In the genomic region with DNA sequence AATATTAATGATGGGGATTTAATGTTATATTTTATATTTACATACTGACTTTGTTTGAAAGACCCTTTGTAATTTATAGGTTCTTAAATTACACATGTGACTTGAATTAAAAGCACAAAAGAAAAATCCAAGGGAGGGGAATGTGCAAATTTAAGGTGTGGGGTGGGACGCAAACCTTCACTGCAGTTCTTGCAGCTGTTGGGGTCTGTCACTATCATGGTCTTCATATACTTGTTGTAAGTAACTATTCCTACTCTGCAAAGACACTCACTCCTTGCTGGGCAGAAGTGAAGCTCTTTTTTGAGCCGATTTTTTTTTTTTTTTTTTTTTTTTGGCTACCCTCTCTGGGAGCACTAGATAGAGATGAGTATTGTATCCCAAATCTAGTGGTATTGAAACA, we compare ENCODE assay signal across 24 cellular contexts.
"Had no signal": no experiment of that assay in that cellular context is flagged by ENCODE, and none has a peak within 500 bp of the region (broad histone marks: within the 10 kb centered on the region; RNA-seq: fewer than 3 reads in every experiment).

No MANE protein-coding gene starts in this region.

- H3K36me3 Mint-ChIP-seq: naive thymus-derived CD4-positive, alpha-beta T cell; natural killer cell treated with Interleukin-12 subunit alpha and Interleukin-12 subunit beta and Interleukin-15 and Interleukin-18, amount 100 ng/mL, for 72 hours; stimulated activated effector memory CD8-positive, alpha-beta T cell treated with anti-CD3 and anti-CD28 coated beads, Interleukin-12 subunit alpha, Interleukin-12 subunit beta, amount 100 ng/mL, for 72 hours had no signal

- H3K27me3 ChIP-seq: hepatocyte, pancreas, sigmoid colon, spleen, suprapubic skin, tibial artery, upper lobe of right lung had no signal

- H3K9me3 ChIP-seq: left ventricle myocardium inferior, mucosa of descending colon, pancreas, prostate gland, sigmoid colon, spleen, suprapubic skin, thoracic aorta, tibial artery, upper lobe of right lung had no signal

- H3K4me3 Mint-ChIP-seq: naive thymus-derived CD4-positive, alpha-beta T cell; natural killer cell treated with Interleukin-12 subunit alpha and Interleukin-12 subunit beta and Interleukin-15 and Interleukin-18, amount 100 ng/mL, for 72 hours; neural crest cell; stimulated activated effector memory CD8-positive, alpha-beta T cell treated with anti-CD3 and anti-CD28 coated beads, Interleukin-12 subunit alpha, Interleukin-12 subunit beta, amount 100 ng/mL, for 72 hours; stimulated activated naive CD8-positive, alpha-beta T cell treated with anti-CD3 and anti-CD28 coated beads, Interleukin-15, Interleukin-2, amounts not matched to agents 100 ng/mL and 50 ng/mL, for 24 hours had no signal

- H3K27ac Mint-ChIP-seq: naive thymus-derived CD4-positive, alpha-beta T cell; natural killer cell treated with Interleukin-12 subunit alpha and Interleukin-12 subunit beta and Interleukin-15 and Interleukin-18, amount 100 ng/mL, for 72 hours; stimulated activated effector memory CD8-positive, alpha-beta T cell treated with anti-CD3 and anti-CD28 coated beads, Interleukin-12 subunit alpha, Interleukin-12 subunit beta, amount 100 ng/mL, for 72 hours; stimulated activated naive CD8-positive, alpha-beta T cell treated with anti-CD3 and anti-CD28 coated beads, Interleukin-15, Interleukin-2, amounts not matched to agents 100 ng/mL and 50 ng/mL, for 24 hours had no signal

- H3K27ac ChIP-seq: hepatocyte, left ventricle myocardium inferior, pancreas, prostate gland, sigmoid colon, spleen, suprapubic skin, thoracic aorta, tibial artery, upper lobe of right lung had no signal

- H3K4me3 ChIP-seq: hepatocyte, left ventricle myocardium inferior, lung, mucosa of descending colon, pancreas, prostate gland, sigmoid colon, spleen, suprapubic skin, thoracic aorta, tibial artery, upper lobe of right lung had no signal

- H3K4me1 Mint-ChIP-seq: naive thymus-derived CD4-positive, alpha-beta T cell; stimulated activated effector memory CD8-positive, alpha-beta T cell treated with anti-CD3 and anti-CD28 coated beads, Interleukin-12 subunit alpha, Interleukin-12 subunit beta, amount 100 ng/mL, for 72 hours had no signal

- ATAC-seq: mucosa of descending colon; naive thymus-derived CD4-positive, alpha-beta T cell; natural killer cell treated with Interleukin-12 subunit alpha and Interleukin-12 subunit beta and Interleukin-15 and Interleukin-18, amount 100 ng/mL, for 72 hours; pancreas; right cardiac atrium; stimulated activated effector memory CD8-positive, alpha-beta T cell treated with anti-CD3 and anti-CD28 coated beads, Interleukin-12 subunit alpha, Interleukin-12 subunit beta, amount 100 ng/mL, for 72 hours; upper lobe of right lung had no signal

- H3K36me3 ChIP-seq: left ventricle myocardium inferior, pancreas, prostate gland, sigmoid colon, spleen, suprapubic skin, thoracic aorta, tibial artery, upper lobe of right lung had no signal

- H3K4me1 ChIP-seq: prostate gland had no signal

- DNase-seq: islet precursor cell; left ventricle myocardium inferior; midbrain; mucosa of descending colon; naive thymus-derived CD4-positive, alpha-beta T cell; pancreas; right cardiac atrium; sigmoid colon; small intestine; spleen; stimulated activated CD4-positive, alpha-beta T cell treated with anti-CD3 and anti-CD28 coated beads, Interleukin-4, amount 100 ng/mL, for 24 hours; stimulated activated naive CD4-positive, alpha-beta T cell; tibial artery; trophoblast cell; upper lobe of right lung had no signal

- H3K9me3 Mint-ChIP-seq: naive thymus-derived CD4-positive, alpha-beta T cell; natural killer cell treated with Interleukin-12 subunit alpha and Interleukin-12 subunit beta and Interleukin-15 and Interleukin-18, amount 100 ng/mL, for 72 hours; neural crest cell; stimulated activated effector memory CD8-positive, alpha-beta T cell treated with anti-CD3 and anti-CD28 coated beads, Interleukin-12 subunit alpha, Interleukin-12 subunit beta, amount 100 ng/mL, for 72 hours; stimulated activated naive CD8-positive, alpha-beta T cell treated with anti-CD3 and anti-CD28 coated beads, Interleukin-15, Interleukin-2, amounts not matched to agents 100 ng/mL and 50 ng/mL, for 24 hours had no signal
